In genomic region chr2:127426501-127427354, GRCh38 we compare ENCODE assay signal across 1 cellular context.
TF ChIP-seq lines count a peak whose summit lies in the region.

No MANE protein-coding gene starts in this region.

TF ChIP-seq in H1, 55 proteins besides CTCF, POLR2A, EP300 and RAD21 (continued from another document):
- TF ChIP-seq CEBPB (IDR thresholded peaks at IDR 0.05; ENCODE audit: low read depth, low read length) = no peak
- TF ChIP-seq NANOG (IDR thresholded peaks at IDR 0.05; ENCODE audit: insufficient read depth, low read depth, low read length, poor library complexity, severe bottlenecking) = no peak
- no peak for TF ChIP-seq KDM4A (IDR thresholded peaks at IDR 0.05; ENCODE audit: low read depth, low read length, severe bottlenecking)
- TF ChIP-seq CHD1 (IDR thresholded peaks at IDR 0.05; ENCODE audit: low read depth, low read length) = no peak
- no peak for TF ChIP-seq PHF8 (conservative IDR thresholded peaks at IDR 0.05; ENCODE audit: low read depth, low read length)
- TF ChIP-seq JUN (IDR thresholded peaks at IDR 0.05; ENCODE audit: low read depth, low read length) = no peak
- TF ChIP-seq RFX5 (IDR thresholded peaks at IDR 0.05; ENCODE audit: borderline replicate concordance, low read depth, low read length) = no peak
